ENCODE assay signal across 10 cellular contexts in genomic region chr6:138971601-138972000, GRCh38. TPM values are rescaled to one million over a fixed set of nuclear protein-coding genes. Genes with fewer than 3 reads are reported as not detected.
DNase-seq lines count a peak whose midpoint lies in the region; ATAC-seq, FAIRE-seq and TF ChIP-seq lines count a peak whose summit lies in the region.
"Had no signal": no experiment of that assay in that cellular context is flagged by ENCODE, and none has a peak within 500 bp of the region (broad histone marks: within the 10 kb centered on the region; RNA-seq: fewer than 3 reads in every experiment).

No MANE protein-coding gene starts in this region.

- peaks cover 90% of the 10 kb centered on the region for H3K4me1 Mint-ChIP-seq in stimulated activated naive CD8-positive, alpha-beta T cell treated with anti-CD3 and anti-CD28 coated beads, Interleukin-15, Interleukin-2, amounts not matched to agents 100 ng/mL and 50 ng/mL, for 24 hours (ENCODE audit: low read depth)
- peaks cover 72% of the 10 kb centered on the region for H3K4me1 Mint-ChIP-seq in stimulated activated naive CD8-positive, alpha-beta T cell treated with anti-CD3 and anti-CD28 coated beads, Interleukin-15, amount 100 ng/mL, for 72 hours

- H3K4me1 ChIP-seq in H1 (replicated peaks in 1 of 4; ENCODE audit: control insufficient read depth in 3 of 4, insufficient read depth in 4 of 4, low read length in 3 of 4), result peaks cover 2 to 21% (median 14%) of the 10 kb centered on the region in 4 experiments; a peak in 5 of 7 replicates
- H3K4me1 ChIP-seq in mesenchymal stem cell (ENCODE audit: control insufficient read depth, insufficient read depth, low read depth, low read length), result peaks cover 7% of the 10 kb centered on the region

- no peaks in the 10 kb centered on the region for H3K23me2 ChIP-seq in H1 (ENCODE audit: low read depth, low read length)

- H4K8ac ChIP-seq in H1 (ENCODE audit: extremely low read depth, insufficient read depth, low read length) (no peak overlapping the region), mesenchymal stem cell (ENCODE audit: low read length) (peak overlapping the region; percentile 70)

- H3K27me3 ChIP-seq in H1 (replicated peaks in 1 of 4; ENCODE audit: control insufficient read depth in 3 of 4, extremely low read depth in 1 of 4, insufficient read depth in 3 of 4, low read length in 3 of 4) (no peaks in the 10 kb centered on the region), mesenchymal stem cell (ENCODE audit: control insufficient read depth in 1 of 2, insufficient read depth in 1 of 2, low read length in 2 of 2) (no peaks in the 10 kb centered on the region)

- H3K18ac ChIP-seq in H1 (ENCODE audit: extremely low read depth, low read length), result no peak overlapping the region
- peak overlapping the region; percentile 0 to 88 for H3K18ac ChIP-seq in mesenchymal stem cell (ENCODE audit: low read depth in 1 of 2, low read length in 2 of 2)

- no peak overlapping the region for H3K4ac ChIP-seq in H1 (replicated peaks; ENCODE audit: insufficient read length, low read depth, low read length)
- no peak overlapping the region for H3K4ac ChIP-seq in mesenchymal stem cell (ENCODE audit: low read depth in 1 of 2, low read length in 2 of 2)

- no peaks in the 10 kb centered on the region for H3K36me3 ChIP-seq in H1 (ENCODE audit: control insufficient read depth in 2 of 4, insufficient read depth in 4 of 4, low read length in 3 of 4)
- H3K36me3 ChIP-seq in mesenchymal stem cell (ENCODE audit: control insufficient read depth in 1 of 2, insufficient read depth in 2 of 2, low read depth in 1 of 2, low read length in 2 of 2), result no peaks in the 10 kb centered on the region

- no peak for TF ChIP-seq POLR2A in H1 (IDR thresholded peaks at IDR 0.05; ENCODE audit: control extremely low read depth in 1 of 2, low read depth in 2 of 2, low read length in 2 of 2)

- H3K27me3 Mint-ChIP-seq in stimulated activated naive CD8-positive, alpha-beta T cell treated with anti-CD3 and anti-CD28 coated beads, Interleukin-15, Interleukin-2, amounts not matched to agents 100 ng/mL and 50 ng/mL, for 24 hours, result no peaks in the 10 kb centered on the region
- no peaks in the 10 kb centered on the region for H3K27me3 Mint-ChIP-seq in stimulated activated naive CD8-positive, alpha-beta T cell treated with anti-CD3 and anti-CD28 coated beads, Interleukin-15, amount 100 ng/mL, for 72 hours

- H3K79me1 ChIP-seq in H1 (ENCODE audit: low read depth, low read length) (peaks cover 9% of the 10 kb centered on the region; the same call in 1 of the 2 replicates), mesenchymal stem cell (replicated peaks; ENCODE audit: low read length, poor library complexity, severe bottlenecking) (peaks cover 4% of the 10 kb centered on the region)

- no peak for DNase-seq in stimulated activated naive CD8-positive, alpha-beta T cell treated with anti-CD3 and anti-CD28 coated beads, Interleukin-15, amount 100 ng/mL, for 72 hours
- DNase-seq in H1 (ENCODE audit: low read depth in 1 of 2, low spot score in 2 of 2), result no peak
- peak; percentile 44 for DNase-seq in mesenchymal stem cell
- DNase-seq in NCI-H82 treated with DMSO at 0.1 percent for 48 hours (lab: John Stamatoyannopoulos, UW; ENCODE audit: unreplicated experiment), result no peak
- no peak for DNase-seq in NK-92 (lab: John Stamatoyannopoulos, UW; ENCODE audit: unreplicated experiment)
- DNase-seq in UCSD-AML1 (lab: John Stamatoyannopoulos, UW; ENCODE audit: unreplicated experiment), result no peak
- DNase-seq: mucosa of descending colon, NCI-H1436 had no signal

- no peak overlapping the region for H2BK20ac ChIP-seq in H1 (ENCODE audit: low read length)

- peak overlapping the region; percentile 2 to 3; a peak in 1 of 4 replicates for H3K4me2 ChIP-seq in H1 (ENCODE audit: insufficient read depth in 1 of 2, low read depth in 2 of 2, low read length in 2 of 2)
- H3K4me2 ChIP-seq in mesenchymal stem cell (ENCODE audit: low read length, poor library complexity, severe bottlenecking), result peak overlapping the region; percentile 41

- H3K9me3 ChIP-seq in H1 (ENCODE audit: insufficient read depth in 2 of 2, low read depth in 1 of 2, low read length in 1 of 2) (no peaks in the 10 kb centered on the region), mesenchymal stem cell (ENCODE audit: control insufficient read depth, low read length) (no peaks in the 10 kb centered on the region)
- H3K9me3 ChIP-seq: mucosa of descending colon had no signal

- no peak overlapping the region for H4K5ac ChIP-seq in H1 (ENCODE audit: insufficient read length, low read depth, low read length)

- POLR2A ChIA-PET in H1 (lab: Charles Lee; ENCODE audit: partially characterized antibody), result interaction anchor here (0.6 to 1.0 kb wide), 4 partner anchors 10 to 882 kb away, joined by 3 to 4 read pairs (median 4); no protein-coding TSS in a partner anchor

- peak overlapping the region; percentile 1 for H3K4me3 Mint-ChIP-seq in stimulated activated naive CD8-positive, alpha-beta T cell treated with anti-CD3 and anti-CD28 coated beads, Interleukin-15, Interleukin-2, amounts not matched to agents 100 ng/mL and 50 ng/mL, for 24 hours
- no peak overlapping the region for H3K4me3 Mint-ChIP-seq in stimulated activated naive CD8-positive, alpha-beta T cell treated with anti-CD3 and anti-CD28 coated beads, Interleukin-15, amount 100 ng/mL, for 72 hours

- H2BK5ac ChIP-seq in H1 (ENCODE audit: low read depth, low read length) (no peak overlapping the region), mesenchymal stem cell (ENCODE audit: low read depth, low read length, poor library complexity, severe bottlenecking) (no peak overlapping the region)

- H2AFZ ChIP-seq in H1 (ENCODE audit: low read length) (no peak overlapping the region), mesenchymal stem cell (ENCODE audit: low read depth, low read length) (no peak overlapping the region)

- no peak for TF ChIP-seq RAD21 in H1 (IDR thresholded peaks at IDR 0.05 in 1 of 2, conservative IDR thresholded peaks at IDR 0.05 in 1 of 2; ENCODE audit: low read depth in 2 of 2, low read length in 2 of 2)

- no peak overlapping the region for H3K9ac ChIP-seq in H1 (replicated peaks in 1 of 4; ENCODE audit: extremely low read depth in 1 of 4, low read depth in 3 of 4, low read length in 3 of 4)
- H3K9ac ChIP-seq in mesenchymal stem cell (ENCODE audit: low read length), result peak overlapping the region; percentile 78

- H3K23ac ChIP-seq in H1 (ENCODE audit: insufficient read length), result no peak overlapping the region
- H3K23ac ChIP-seq in mesenchymal stem cell (ENCODE audit: low read length in 2 of 2), result no peak overlapping the region

- H3K14ac ChIP-seq in H1 (ENCODE audit: insufficient read length) (no peak overlapping the region), mesenchymal stem cell (ENCODE audit: low read length in 2 of 2) (no peak overlapping the region)

- H3K4me3 ChIP-seq in H1 (ENCODE audit: extremely low read depth in 1 of 4, insufficient read depth in 2 of 4, low read depth in 3 of 4, low read length in 4 of 4) (no peak overlapping the region; a peak in 2 of 8 replicates), mesenchymal stem cell (ENCODE audit: insufficient read depth in 1 of 2, low read depth in 1 of 2, low read length in 2 of 2) (peak overlapping the region in 1 of 2 experiments; percentile 55)
- H3K4me3 ChIP-seq: mucosa of descending colon had no signal

- H3K79me2 ChIP-seq in H1 (ENCODE audit: control insufficient read depth in 1 of 2, insufficient read depth in 2 of 2, low read length in 2 of 2), result peaks cover 14 to 100% of the 10 kb centered on the region in 2 experiments

- FAIRE-seq in H1 (lab: Jason Lieb, UNC), result peak; percentile 28

- peaks cover 9% of the 10 kb centered on the region for H3K36me3 Mint-ChIP-seq in stimulated activated naive CD8-positive, alpha-beta T cell treated with anti-CD3 and anti-CD28 coated beads, Interleukin-15, Interleukin-2, amounts not matched to agents 100 ng/mL and 50 ng/mL, for 24 hours (ENCODE audit: low read depth)

- no peak overlapping the region for H3K56ac ChIP-seq in H1 (replicated peaks; ENCODE audit: insufficient read length, low read depth, low read length)

- TF ChIP-seq CTCF in H1 (IDR thresholded peaks at IDR 0.05; ENCODE audit: control extremely low read depth in 1 of 3, insufficient read depth in 1 of 3, low read depth in 1 of 3, low read length in 3 of 3), result no peak

- no peak overlapping the region for H2BK15ac ChIP-seq in H1 (ENCODE audit: low read length)
- H2BK15ac ChIP-seq in mesenchymal stem cell (ENCODE audit: low read depth, poor library complexity, severe bottlenecking), result no peak overlapping the region

- no peak overlapping the region for H2BK120ac ChIP-seq in H1 (replicated peaks; ENCODE audit: low read depth, low read length)
- H2BK120ac ChIP-seq in mesenchymal stem cell (ENCODE audit: low read depth, low read length), result peak overlapping the region; percentile 66

- H3K27ac ChIP-seq in H1 (ENCODE audit: low read depth, low read length) (no peak overlapping the region), mesenchymal stem cell (ENCODE audit: low read length, poor library complexity, severe bottlenecking) (peak overlapping the region; percentile 27)

- TF ChIP-seq EP300 in H1 (IDR thresholded peaks at IDR 0.05; ENCODE audit: borderline replicate concordance in 1 of 2, low read depth in 2 of 2, low read length in 2 of 2), result no peak

- H2AK5ac ChIP-seq in H1 (ENCODE audit: low read depth, low read length), result no peak overlapping the region
- H2AK5ac ChIP-seq in mesenchymal stem cell (ENCODE audit: low read length, severe bottlenecking), result no peak overlapping the region

- 70% methylated on average over 3 of the region's 3 CpGs; no CpG with 5 or more reads in 1 of the 2 experiments for WGBS in H1 (ENCODE audit: extremely low coverage in 1 of 2, insufficient coverage in 1 of 2, insufficient read length in 1 of 2, insufficient replicate concordance in 2 of 2, low coverage in 1 of 2, low lambda C conversion rate in 2 of 2, missing lambda C conversion rate in 1 of 2), 2 experiments
- 57% methylated on average over 3 of the region's 3 CpGs for WGBS in mesenchymal stem cell

- H3K9me3 Mint-ChIP-seq in stimulated activated naive CD8-positive, alpha-beta T cell treated with anti-CD3 and anti-CD28 coated beads, Interleukin-15, Interleukin-2, amounts not matched to agents 100 ng/mL and 50 ng/mL, for 24 hours, result no peaks in the 10 kb centered on the region
- no peaks in the 10 kb centered on the region for H3K9me3 Mint-ChIP-seq in stimulated activated naive CD8-positive, alpha-beta T cell treated with anti-CD3 and anti-CD28 coated beads, Interleukin-15, amount 100 ng/mL, for 72 hours

- H3K27ac Mint-ChIP-seq in stimulated activated naive CD8-positive, alpha-beta T cell treated with anti-CD3 and anti-CD28 coated beads, Interleukin-15, Interleukin-2, amounts not matched to agents 100 ng/mL and 50 ng/mL, for 24 hours, result peak overlapping the region; percentile 24
- H3K27ac Mint-ChIP-seq in stimulated activated naive CD8-positive, alpha-beta T cell treated with anti-CD3 and anti-CD28 coated beads, Interleukin-15, amount 100 ng/mL, for 72 hours, result no peak overlapping the region

- ATAC-seq in stimulated activated naive CD8-positive, alpha-beta T cell treated with anti-CD3 and anti-CD28 coated beads, Interleukin-15, amount 100 ng/mL, for 72 hours, result no peak
- no peak for ATAC-seq in HG03342 (IDR thresholded peaks at IDR 0.05; ENCODE audit: unreplicated experiment)

- H4K91ac ChIP-seq in H1 (replicated peaks; ENCODE audit: insufficient read length, low read length), result no peak overlapping the region
- H4K91ac ChIP-seq in mesenchymal stem cell (ENCODE audit: low read length), result peak overlapping the region; percentile 53

- CTCF ChIA-PET in H1 (lab: Charles Lee; ENCODE audit: partially characterized antibody), result interaction anchor here (0.6 to 1.3 kb wide), 4 partner anchors 16 to 1055 kb away, joined by 3 read pairs; partner anchors contain the start of gene REPS1

- H2BK12ac ChIP-seq in H1 (ENCODE audit: low read depth, low read length), result no peak overlapping the region
- H2BK12ac ChIP-seq in mesenchymal stem cell (ENCODE audit: low read length in 2 of 2), result no peak overlapping the region

- H4K20me1 ChIP-seq in H1 (replicated peaks in 1 of 2; ENCODE audit: control insufficient read depth in 1 of 2, insufficient read depth in 2 of 2, low read length in 2 of 2), result peaks cover 2 to 5% of the 10 kb centered on the region in 2 experiments

RNA-seq across cellular contexts. Expression of gene REPS1, which starts 16.5 kb away (rescaled TPM):
- 65.7 and 68.9 TPM in 2 replicates for total RNA-seq in H1 (2021; fragmentation: NEBNext Ultra II Directional; extraction: Animal tissue kit (Norgen Biotek cat#: 25700))
- 39.3 and 52.1 TPM in 2 replicates for polyA plus RNA-seq in H1 (2011; rRNA removed)
- polyA plus RNA-seq in H1 (2011; cell fraction: cytosol; rRNA removed), result 56.2 TPM
- 61.6 TPM for polyA plus RNA-seq in H1 (2011; cell fraction: nucleus; rRNA removed)
- 50.3 to 72.8 TPM (median 59.0 TPM) in 4 replicates for polyA plus RNA-seq in H1 (2012, experiment 1 of 2)
- polyA plus RNA-seq in H1 (2012, experiment 2 of 2), result 14.5 TPM
- 48.5 TPM for polyA plus RNA-seq in H1 (2013, experiment 1 of 2)
- polyA plus RNA-seq in H1 (2013, experiment 2 of 2), result 48.8 TPM
- 117 and 119 TPM in 2 replicates for polyA minus RNA-seq in H1 (2011; rRNA and poly(A)+ RNA removed)
- 59.6 TPM for polyA minus RNA-seq in H1 (2011; cell fraction: cytosol; rRNA and poly(A)+ RNA removed)
- polyA minus RNA-seq in H1 (2011; cell fraction: nucleus; rRNA and poly(A)+ RNA removed), result 79.9 TPM
- 26.9 TPM for polyA plus RNA-seq in mesenchymal stem cell (2013, experiment 1 of 2)
- 27.0 TPM for polyA plus RNA-seq in mesenchymal stem cell (2013, experiment 2 of 2)

RNA-seq across cellular contexts. Expression of gene ABRACL, which starts 56.9 kb away (rescaled TPM):
- 167 and 172 TPM in 2 replicates for total RNA-seq in H1 (2021; fragmentation: NEBNext Ultra II Directional; extraction: Animal tissue kit (Norgen Biotek cat#: 25700))
- polyA plus RNA-seq in H1 (2011; rRNA removed), result 66.9 and 103 TPM in 2 replicates
- polyA plus RNA-seq in H1 (2011; cell fraction: cytosol; rRNA removed), result 134 TPM
- polyA plus RNA-seq in H1 (2011; cell fraction: nucleus; rRNA removed), result 24.8 TPM
- polyA plus RNA-seq in H1 (2012, experiment 1 of 2), result 121 to 224 TPM (median 145 TPM) in 4 replicates
- 141 TPM for polyA plus RNA-seq in H1 (2012, experiment 2 of 2)
- 216 TPM for polyA plus RNA-seq in H1 (2013, experiment 1 of 2)
- 233 TPM for polyA plus RNA-seq in H1 (2013, experiment 2 of 2)
- 19.2 and 25.2 TPM in 2 replicates for polyA minus RNA-seq in H1 (2011; rRNA and poly(A)+ RNA removed)
- polyA minus RNA-seq in H1 (2011; cell fraction: cytosol; rRNA and poly(A)+ RNA removed), result 26.9 TPM
- 17.6 TPM for polyA minus RNA-seq in H1 (2011; cell fraction: nucleus; rRNA and poly(A)+ RNA removed)
- 102 TPM for polyA plus RNA-seq in mesenchymal stem cell (2013, experiment 1 of 2)
- polyA plus RNA-seq in mesenchymal stem cell (2013, experiment 2 of 2), result 105 TPM
